ENCODE assay signal across 24 cellular contexts in the genomic region with DNA sequence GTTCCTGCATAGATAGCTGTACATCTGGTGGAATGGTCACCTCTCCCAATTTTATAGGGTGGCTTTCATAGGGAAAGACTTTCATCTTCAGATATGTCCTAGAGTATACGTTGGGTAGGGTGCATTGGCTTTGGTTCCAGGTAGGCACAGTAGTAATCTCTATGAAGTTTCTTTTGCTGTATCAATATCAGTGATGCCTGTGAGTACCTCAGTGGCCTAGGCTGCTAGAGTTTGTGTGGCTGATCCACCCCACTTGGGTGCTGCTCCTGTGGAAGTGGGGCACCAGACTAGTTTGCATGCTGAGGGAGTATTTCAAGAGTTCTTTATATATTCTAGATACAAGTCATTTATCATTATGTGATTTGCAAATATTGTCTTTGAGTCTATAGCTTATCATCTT.
A peak's percentile ranks its signal among the peaks of the same experiment; 100 is the strongest.
DNase-seq lines count a peak whose midpoint lies in the region; FAIRE-seq and TF ChIP-seq lines count a peak whose summit lies in the region.
"Had no signal": no experiment of that assay in that cellular context is flagged by ENCODE, and none has a peak within 500 bp of the region (broad histone marks: within the 10 kb centered on the region; RNA-seq: fewer than 3 reads in every experiment).

No MANE protein-coding gene starts in this region.

- H3K79me2 ChIP-seq in H1 (ENCODE audit: control insufficient read depth in 1 of 2, insufficient read depth in 2 of 2, low read length in 2 of 2) = no peaks in the 10 kb centered on the region

- no peak overlapping the region for H2BK5ac ChIP-seq in H1 (ENCODE audit: low read depth, low read length)

- H3K9ac ChIP-seq in H1 (replicated peaks in 1 of 4; ENCODE audit: extremely low read depth in 1 of 4, low read depth in 3 of 4, low read length in 3 of 4) = no peak overlapping the region

- TF ChIP-seq EP300 in H1 (IDR thresholded peaks at IDR 0.05; ENCODE audit: borderline replicate concordance in 1 of 2, low read depth in 2 of 2, low read length in 2 of 2) = no peak

- H3K4me2 ChIP-seq in H1 (ENCODE audit: insufficient read depth in 1 of 2, low read depth in 2 of 2, low read length in 2 of 2) = no peak overlapping the region

- no peak overlapping the region for H4K5ac ChIP-seq in H1 (ENCODE audit: insufficient read length, low read depth, low read length)

- no peaks in the 10 kb centered on the region for H3K79me1 ChIP-seq in H1 (ENCODE audit: low read depth, low read length)

- H3K4me1 ChIP-seq in breast epithelium (no peaks in the 10 kb centered on the region), H1 (replicated peaks in 1 of 4; ENCODE audit: control insufficient read depth in 3 of 4, insufficient read depth in 4 of 4, low read length in 3 of 4) (peaks cover 0 to 9% (median 5%) of the 10 kb centered on the region in 4 experiments; a peak in 4 of 7 replicates), prostate gland (replicated peaks) (no peaks in the 10 kb centered on the region), vagina (no peaks in the 10 kb centered on the region)

- DNase-seq in MCF 10A (ENCODE audit: unreplicated experiment) (no peak), breast epithelium (ENCODE audit: low spot score in 2 of 2) (no peak), H1 (ENCODE audit: low read depth in 1 of 2, low spot score in 2 of 2) (no peak), prostate gland (ENCODE audit: low spot score) (peak; percentile 0), vagina (ENCODE audit: extremely low spot score in 2 of 2) (peak; percentile 20 to 55), NCI-H2227 (lab: John Stamatoyannopoulos, UW; ENCODE audit: unreplicated experiment) (no peak), H54 (ENCODE audit: insufficient read length, low spot score) (no peak), NCI-H345 (lab: John Stamatoyannopoulos, UW) (no peak)
- DNase-seq: Caco-2; CD8-positive, alpha-beta T cell; GM23248; HCEC 1CT; Karpas-422; NCI-H1105; NCI-H1436 treated with DMSO at 0.1 percent for 48 hours; NCI-H187 treated with DMSO at 0.1 percent for 48 hours; NCI-H446 treated with DMSO at 0.1 percent for 48 hours; NCI-H526; SIG-M5 had no signal

- H3K56ac ChIP-seq in H1 (replicated peaks; ENCODE audit: insufficient read length, low read depth, low read length) = no peak overlapping the region

- H3K27ac Mint-ChIP-seq in MCF 10A (ENCODE audit: low read depth, unreplicated experiment) = peak overlapping the region; percentile 55
- H3K27ac Mint-ChIP-seq: B cell; CD8-positive, alpha-beta T cell had no signal

- FAIRE-seq in H1 (lab: Jason Lieb, UNC) (no peak), H54 (lab: Jason Lieb, UNC) (no peak)

- no peak overlapping the region for H3K18ac ChIP-seq in H1 (ENCODE audit: extremely low read depth, low read length)

- no peak overlapping the region for H2AFZ ChIP-seq in H1 (ENCODE audit: low read length)
- H2AFZ ChIP-seq: GM23248 had no signal

- BruUV-seq in MCF 10A (replicated peaks; lab: Mats Ljungman, UMichigan) = no TSS peak

- peaks cover 4% of the 10 kb centered on the region for H3K36me3 Mint-ChIP-seq in MCF 10A (ENCODE audit: insufficient read depth, unreplicated experiment)
- H3K36me3 Mint-ChIP-seq: CD8-positive, alpha-beta T cell had no signal

- H2AK5ac ChIP-seq in H1 (ENCODE audit: low read depth, low read length) = no peak overlapping the region

- no peak overlapping the region for H3K4me3 Mint-ChIP-seq in MCF 10A (ENCODE audit: unreplicated experiment)
- H3K4me3 Mint-ChIP-seq: B cell; CD8-positive, alpha-beta T cell had no signal

- no peak overlapping the region for H4K91ac ChIP-seq in H1 (replicated peaks; ENCODE audit: insufficient read length, low read length)

- TF ChIP-seq POLR2A in breast epithelium (IDR thresholded peaks at IDR 0.05) (no peak), H1 (IDR thresholded peaks at IDR 0.05; ENCODE audit: control extremely low read depth in 1 of 2, low read depth in 2 of 2, low read length in 2 of 2) (no peak), prostate gland (IDR thresholded peaks at IDR 0.05) (no peak), vagina (IDR thresholded peaks at IDR 0.05) (no peak), H54 (IDR thresholded peaks at IDR 0.05; ENCODE audit: low read depth, low read length) (no peak)

- peak overlapping the region; percentile 90 for H2BK120ac ChIP-seq in H1 (replicated peaks; ENCODE audit: low read depth, low read length)

- H3K4me3 ChIP-seq in breast epithelium = no peak overlapping the region
- no peak overlapping the region; a peak in 1 of 8 replicates for H3K4me3 ChIP-seq in H1 (ENCODE audit: extremely low read depth in 1 of 4, insufficient read depth in 2 of 4, low read depth in 3 of 4, low read length in 4 of 4)
- H3K4me3 ChIP-seq in prostate gland = no peak overlapping the region
- no peak overlapping the region for H3K4me3 ChIP-seq in vagina
- H3K4me3 ChIP-seq: GM23248, SK-N-MC had no signal

- no peaks in the 10 kb centered on the region for H3K27me3 Mint-ChIP-seq in MCF 10A (ENCODE audit: insufficient read depth, unreplicated experiment)

- no peak overlapping the region for H3K14ac ChIP-seq in H1 (ENCODE audit: insufficient read length)

- CTCF ChIA-PET in MCF 10A (lab: Yijun Ruan, JAX) = no interaction called here
- CTCF ChIA-PET in H1 (lab: Charles Lee; ENCODE audit: partially characterized antibody) = interaction anchor here (0.7 to 1.9 kb wide), 4 partner anchors 12 to 189 kb away, joined by 3 to 6 read pairs (median 3); no protein-coding TSS in a partner anchor

- H2BK12ac ChIP-seq in H1 (ENCODE audit: low read depth, low read length) = no peak overlapping the region

- no peak for TF ChIP-seq RAD21 in H1 (IDR thresholded peaks at IDR 0.05 in 1 of 2, conservative IDR thresholded peaks at IDR 0.05 in 1 of 2; ENCODE audit: low read depth in 2 of 2, low read length in 2 of 2)

- peaks cover 19% of the 10 kb centered on the region for H3K4me1 Mint-ChIP-seq in MCF 10A (ENCODE audit: insufficient read depth, unreplicated experiment)
- H3K4me1 Mint-ChIP-seq: B cell had no signal

- H3K4ac ChIP-seq in H1 (replicated peaks; ENCODE audit: insufficient read length, low read depth, low read length) = no peak overlapping the region

- H3K23me2 ChIP-seq in H1 (ENCODE audit: low read depth, low read length) = no peaks in the 10 kb centered on the region

- H3K27ac ChIP-seq in breast epithelium (no peak overlapping the region), H1 (ENCODE audit: low read depth, low read length) (no peak overlapping the region), prostate gland (no peak overlapping the region), vagina (no peak overlapping the region)
- H3K27ac ChIP-seq: C4-2B, HL-60, RWPE1, SK-N-MC had no signal

- peak overlapping the region; percentile 61; the same call in 1 of the 2 replicates for H2BK15ac ChIP-seq in H1 (ENCODE audit: low read length)

- peaks cover 12% of the 10 kb centered on the region for H3K9me3 Mint-ChIP-seq in MCF 10A (ENCODE audit: unreplicated experiment)

- H3K23ac ChIP-seq in H1 (ENCODE audit: insufficient read length) = no peak overlapping the region

- no peaks in the 10 kb centered on the region for H4K20me1 ChIP-seq in H1 (replicated peaks in 1 of 2; ENCODE audit: control insufficient read depth in 1 of 2, insufficient read depth in 2 of 2, low read length in 2 of 2)

- TF ChIP-seq CTCF in MCF 10A (IDR thresholded peaks at IDR 0.05; ENCODE audit: unreplicated experiment) = no peak
- TF ChIP-seq CTCF in breast epithelium (IDR thresholded peaks at IDR 0.05) = no peak
- TF ChIP-seq CTCF in H1 (IDR thresholded peaks at IDR 0.05; ENCODE audit: control extremely low read depth in 1 of 3, insufficient read depth in 1 of 3, low read depth in 1 of 3, low read length in 3 of 3) = no peak
- no peak for TF ChIP-seq CTCF in prostate gland (IDR thresholded peaks at IDR 0.05)
- no peak for TF ChIP-seq CTCF in vagina (IDR thresholded peaks at IDR 0.05)

- WGBS in H1 (ENCODE audit: extremely low coverage in 1 of 2, insufficient coverage in 1 of 2, insufficient read length in 1 of 2, insufficient replicate concordance in 2 of 2, low coverage in 1 of 2, low lambda C conversion rate in 2 of 2, missing lambda C conversion rate in 1 of 2), 2 experiments = 100% methylated on average over 1 of the region's 1 CpG; no CpG with 5 or more reads in 1 of the 2 experiments
- 85% methylated on average over 1 of the region's 1 CpG for WGBS in prostate gland

- H3K36me3 ChIP-seq in breast epithelium (no peaks in the 10 kb centered on the region), H1 (ENCODE audit: control insufficient read depth in 2 of 4, insufficient read depth in 4 of 4, low read length in 3 of 4) (no peaks in the 10 kb centered on the region; a peak in 1 of 8 replicates), prostate gland (no peaks in the 10 kb centered on the region), vagina (no peaks in the 10 kb centered on the region)

- H3K9me3 ChIP-seq in breast epithelium = peaks cover 0 to 22% of the 10 kb centered on the region in 2 donors
- peaks cover 6 to 17% of the 10 kb centered on the region in 2 experiments; a peak in 3 of 4 replicates for H3K9me3 ChIP-seq in H1 (ENCODE audit: insufficient read depth in 2 of 2, low read depth in 1 of 2, low read length in 1 of 2)
- H3K9me3 ChIP-seq in prostate gland = no peaks in the 10 kb centered on the region
- peaks cover 12% of the 10 kb centered on the region for H3K9me3 ChIP-seq in vagina

- H3K27me3 ChIP-seq in breast epithelium (no peaks in the 10 kb centered on the region), H1 (replicated peaks in 1 of 4; ENCODE audit: control insufficient read depth in 3 of 4, extremely low read depth in 1 of 4, insufficient read depth in 3 of 4, low read length in 3 of 4) (no peaks in the 10 kb centered on the region), prostate gland (replicated peaks; ENCODE audit: insufficient read depth) (no peaks in the 10 kb centered on the region), vagina (no peaks in the 10 kb centered on the region)

- no peak overlapping the region for H4K8ac ChIP-seq in H1 (ENCODE audit: extremely low read depth, insufficient read depth, low read length)

- no peak overlapping the region for H2BK20ac ChIP-seq in H1 (ENCODE audit: low read length)

- intact Hi-C loops in MCF 10A (cut with micrococcal nuclease) (loop anchor here (5.0 kb wide), 1 partner anchor 133 kb away; no protein-coding TSS in a partner anchor), breast epithelium (cut with DNase I; ENCODE audit: low total_unique reads) (no loop called here), prostate gland (cut with DNase I) (no loop called here), vagina (cut with DNase I) (no loop called here)

- POLR2A ChIA-PET in MCF 10A (lab: Yijun Ruan, JAX) (no interaction called here), H1 (lab: Charles Lee; ENCODE audit: partially characterized antibody) (no interaction called here)

TF ChIP-seq in H1, 55 proteins besides CTCF, POLR2A, EP300 and RAD21 (continues in another document):
- no peak for TF ChIP-seq SIRT6 (IDR thresholded peaks at IDR 0.05; ENCODE audit: low read length)
- no peak for TF ChIP-seq HDAC6 (IDR thresholded peaks at IDR 0.05; ENCODE audit: low read depth, low read length)
- no peak for TF ChIP-seq GABPA (IDR thresholded peaks at IDR 0.05; ENCODE audit: borderline replicate concordance, insufficient read depth, low read length)
- no peak for TF ChIP-seq KDM4A (IDR thresholded peaks at IDR 0.05; ENCODE audit: low read depth, low read length, severe bottlenecking)
- no peak for TF ChIP-seq EGR1 (IDR thresholded peaks at IDR 0.05; ENCODE audit: borderline replicate concordance, low read depth, low read length)
- TF ChIP-seq BACH1 (IDR thresholded peaks at IDR 0.05; ENCODE audit: low read length) = no peak
- no peak for TF ChIP-seq FOSL1 (IDR thresholded peaks at IDR 0.05; ENCODE audit: insufficient read depth, low read depth, low read length)

Comparison
In these comparisons a context has a peak if more than half of its experiments do, and no peak if none do; other contexts are left out.
1. DNase-seq: peak in prostate gland (single experiment) and vagina (2 of 2); none in MCF 10A (single experiment), breast epithelium (0 of 2), H1 (0 of 2), NCI-H2227 (single experiment), H54 (single experiment) and NCI-H345 (single experiment).